In genomic region chr3:179450321-179450720, GRCh38 we compare ENCODE assay signal across 8 cellular contexts. TPM values are rescaled to one million over a fixed set of nuclear protein-coding genes. Genes with fewer than 3 reads are reported as not detected.
DNase-seq lines count a peak whose midpoint lies in the region; ATAC-seq and TF ChIP-seq lines count a peak whose summit lies in the region.

No MANE protein-coding gene starts in this region.

- H3K9me3 ChIP-seq in heart right ventricle (no peaks in the 10 kb centered on the region), tibial artery (no peaks in the 10 kb centered on the region)

- H3K27ac ChIP-seq in heart right ventricle: peak overlapping the region; percentile 92 to 97 (median 95)
- peak overlapping the region; percentile 93 to 98 for H3K27ac ChIP-seq in tibial artery

- peak overlapping the region; percentile 80 for H3K4me3 Mint-ChIP-seq in activated CD4-positive, alpha-beta memory T cell treated with anti-CD3 and anti-CD28 coated beads, Interleukin-2, amount 10 ng/mL, durations not matched to agents 7 days and 5 days
- peak overlapping the region; percentile 85 to 88 (median 86) for H3K4me3 Mint-ChIP-seq in immature natural killer cell

- H3K4me1 ChIP-seq in heart right ventricle (peaks cover 0 to 61% (median 48%) of the 10 kb centered on the region in 9 donors), tibial artery (peaks cover 0 to 45% (median 17%) of the 10 kb centered on the region in 4 donors)

- peak in 1 of 8 donors; percentile 24 for ATAC-seq in heart right ventricle

- TF ChIP-seq CTCF in heart right ventricle (IDR thresholded peaks at IDR 0.05) (no peak), tibial artery (IDR thresholded peaks at IDR 0.05) (no peak), GM10266 (IDR thresholded peaks at IDR 0.05; ENCODE audit: control insufficient read depth, insufficient read depth, low read depth, missing control alignments) (no peak)

- H3K27me3 ChIP-seq in heart right ventricle: no peaks in the 10 kb centered on the region
- H3K27me3 ChIP-seq in tibial artery: no peaks in the 10 kb centered on the region

- H3K27me3 Mint-ChIP-seq in activated CD4-positive, alpha-beta memory T cell treated with anti-CD3 and anti-CD28 coated beads, Interleukin-2, amount 10 ng/mL, durations not matched to agents 7 days and 5 days: peaks cover 66% of the 10 kb centered on the region
- H3K27me3 Mint-ChIP-seq in immature natural killer cell (ENCODE audit: low read depth in 3 of 3): peaks cover 10 to 20% (median 19%) of the 10 kb centered on the region in 3 donors

- peak overlapping the region; percentile 65 to 89 (median 80) for H3K4me3 ChIP-seq in heart right ventricle
- peak overlapping the region; percentile 75 to 92 for H3K4me3 ChIP-seq in tibial artery

- no peak overlapping the region for H3K27ac Mint-ChIP-seq in activated CD4-positive, alpha-beta memory T cell treated with anti-CD3 and anti-CD28 coated beads, Interleukin-2, amount 10 ng/mL, durations not matched to agents 7 days and 5 days
- H3K27ac Mint-ChIP-seq in immature natural killer cell: peak overlapping the region in 3 of 6 donors; percentile 39 to 60 (median 42)

- DNase-seq in heart right ventricle (no peak), cardiac septum (ENCODE audit: low spot score) (no peak), immature natural killer cell (no peak), tibial artery (no peak), NCI-H526 (lab: John Stamatoyannopoulos, UW) (no peak), HEK293T (ENCODE audit: extremely low spot score) (no peak), GM10266 (ENCODE audit: extremely low spot score) (no peak)
- no peak for DNase-seq in activated CD4-positive, alpha-beta memory T cell treated with anti-CD3 and anti-CD28 coated beads, Interleukin-2, amount 10 ng/mL, durations not matched to agents 7 days and 5 days

- POLR2A ChIA-PET in activated CD4-positive, alpha-beta memory T cell treated with anti-CD3 and anti-CD28 coated beads, Interleukin-2, amount 10 ng/mL, durations not matched to agents 7 days and 5 days (lab: Charles Lee): interaction anchor here (1.3 kb wide), 1 partner anchor 10 kb away, joined by 3 read pairs; no protein-coding TSS in a partner anchor
- POLR2A ChIA-PET in HEK293T (lab: Yijun Ruan, JAX): interaction anchor here (1.2 to 1.5 kb wide), 2 partner anchors 10 to 21 kb away, joined by 3 to 7 read pairs; no protein-coding TSS in a partner anchor

- H3K4me1 Mint-ChIP-seq in activated CD4-positive, alpha-beta memory T cell treated with anti-CD3 and anti-CD28 coated beads, Interleukin-2, amount 10 ng/mL, durations not matched to agents 7 days and 5 days: peaks cover 23% of the 10 kb centered on the region
- H3K4me1 Mint-ChIP-seq in immature natural killer cell: peaks cover 22 to 27% of the 10 kb centered on the region in 2 donors

- intact Hi-C loops in heart right ventricle (cut with DNase I): loop anchor here in 5 of 10 donors (2.0 to 10.0 kb wide), 4 partner anchors 64 to 112 kb away; partner anchors contain the start of gene ACTL6A (in 3 of the 5)
- intact Hi-C loops in cardiac septum (cut with DNase I): loop anchor here (2.0 to 10.0 kb wide), 2 partner anchors 76 to 104 kb away; no protein-coding TSS in a partner anchor
- intact Hi-C loops in tibial artery (cut with DNase I; ENCODE audit: low total_unique reads): no loop called here

- no peaks in the 10 kb centered on the region for H3K9me3 Mint-ChIP-seq in activated CD4-positive, alpha-beta memory T cell treated with anti-CD3 and anti-CD28 coated beads, Interleukin-2, amount 10 ng/mL, durations not matched to agents 7 days and 5 days
- no peaks in the 10 kb centered on the region for H3K9me3 Mint-ChIP-seq in immature natural killer cell

- H3K36me3 ChIP-seq in heart right ventricle: peaks cover 0 to 6% (median 0%) of the 10 kb centered on the region in 9 donors
- H3K36me3 ChIP-seq in tibial artery: no peaks in the 10 kb centered on the region

- CTCF ChIA-PET in activated CD4-positive, alpha-beta memory T cell treated with anti-CD3 and anti-CD28 coated beads, Interleukin-2, amount 10 ng/mL, durations not matched to agents 7 days and 5 days (lab: Charles Lee): interaction anchor here (1.5 kb wide), 1 partner anchor 11 kb away, joined by 6 read pairs; no protein-coding TSS in a partner anchor
- CTCF ChIA-PET in HEK293T (lab: Yijun Ruan, JAX): no interaction called here

- no peaks in the 10 kb centered on the region for H3K36me3 Mint-ChIP-seq in activated CD4-positive, alpha-beta memory T cell treated with anti-CD3 and anti-CD28 coated beads, Interleukin-2, amount 10 ng/mL, durations not matched to agents 7 days and 5 days (ENCODE audit: low read depth)
- no peaks in the 10 kb centered on the region for H3K36me3 Mint-ChIP-seq in immature natural killer cell

- WGBS in heart right ventricle, 2 donors: 1 to 2% methylated on average over 10 of the region's 10 CpGs

TF ChIP-seq in HEK293T, 16 proteins besides CTCF, POLR2A, EP300 and RAD21:
- TF ChIP-seq TARDBP (IDR thresholded peaks at IDR 0.05) (no peak), PKNOX1 (IDR thresholded peaks at IDR 0.05) (no peak), FOXA1 (IDR thresholded peaks at IDR 0.05) (no peak), SP1 (IDR thresholded peaks at IDR 0.05) (no peak), ARNT (IDR thresholded peaks at IDR 0.05) (no peak), BHLHE40 (IDR thresholded peaks at IDR 0.05; ENCODE audit: borderline replicate concordance) (no peak), ELF4 (IDR thresholded peaks at IDR 0.05) (no peak), L3MBTL2 (conservative IDR thresholded peaks at IDR 0.05) (no peak), HDGF (IDR thresholded peaks at IDR 0.05; ENCODE audit: borderline replicate concordance) (no peak), FOXM1 (IDR thresholded peaks at IDR 0.05; ENCODE audit: borderline replicate concordance) (no peak), SUZ12 (IDR thresholded peaks at IDR 0.05) (no peak), CTBP1 (IDR thresholded peaks at IDR 0.05; ENCODE audit: borderline replicate concordance) (no peak), ZNF384 (IDR thresholded peaks at IDR 0.05) (no peak), NFRKB (IDR thresholded peaks at IDR 0.05) (no peak), LEF1 (IDR thresholded peaks at IDR 0.05; ENCODE audit: borderline replicate concordance) (no peak), FOXK2 (IDR thresholded peaks at IDR 0.05) (no peak)

RNA-seq across cellular contexts. Expression of gene GNB4, which starts 0.9 kb away (rescaled TPM):
- total RNA-seq in heart right ventricle (10 to 100 TPM; 12.4 to 48.2 (median 13.4) TPM), cardiac septum (14.7 TPM)
- polyA plus RNA-seq in heart right ventricle (1 to 10 TPM; 6.6 to 8.3 TPM), immature natural killer cell (10 to 100 TPM in 1 of 3 donors, 1 to 10 TPM in 2; 2.2 to 12.3 (median 3.0) TPM)
- total RNA-seq in activated CD4-positive, alpha-beta memory T cell treated with anti-CD3 and anti-CD28 coated beads, Interleukin-2, amount 10 ng/mL, durations not matched to agents 7 days and 5 days: 1 to 10 TPM; 6.3 to 7.5 TPM
